12 cellular contexts compared by ENCODE assay signal in the genomic region with DNA sequence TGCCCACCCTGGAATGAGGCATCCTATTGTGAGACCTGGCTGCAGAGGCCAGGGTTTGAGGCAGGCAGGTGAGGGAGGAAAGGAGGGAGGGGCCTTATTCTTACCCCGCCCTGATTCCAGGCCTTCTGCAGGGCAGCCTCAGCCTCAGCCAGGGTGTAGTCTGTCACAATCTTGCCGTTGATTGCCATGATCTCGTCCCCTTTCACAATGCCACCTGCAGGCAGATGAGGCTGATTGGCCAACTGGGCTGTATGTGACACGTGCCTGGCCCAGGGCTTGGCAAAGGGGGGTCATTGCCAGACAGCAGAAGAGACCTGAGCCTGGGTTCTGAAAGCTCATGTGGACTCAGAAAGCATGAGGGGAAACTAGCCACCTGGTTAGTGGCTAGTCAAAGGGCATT. TPM values are rescaled to one million over a fixed set of nuclear protein-coding genes. Genes with fewer than 3 reads are reported as not detected.
DNase-seq lines count a peak whose midpoint lies in the region; ATAC-seq and TF ChIP-seq lines count a peak whose summit lies in the region.
"Had no signal": no experiment of that assay in that cellular context is flagged by ENCODE, and none has a peak within 500 bp of the region (broad histone marks: within the 10 kb centered on the region; RNA-seq: fewer than 3 reads in every experiment).

No MANE protein-coding gene starts in this region.

- no peak for TF ChIP-seq CTCF in epithelial cell of esophagus (IDR thresholded peaks at IDR 0.05; ENCODE audit: insufficient read depth, low read depth, low read length, missing control alignments)

- TF ChIP-seq RAD21 in Ishikawa (IDR thresholded peaks at IDR 0.05; ENCODE audit: low read depth): no peak

- H3K4me1 Mint-ChIP-seq in effector memory CD8-positive, alpha-beta T cell (ENCODE audit: low read depth in 2 of 2): peaks cover 0 to 2% of the 10 kb centered on the region in 2 donors

- intact Hi-C loops in sciatic nerve (cut with DNase I): no loop called here

- no peak overlapping the region for H3K4me3 ChIP-seq in epithelial cell of esophagus (ENCODE audit: low read length)

- no peaks in the 10 kb centered on the region for H3K36me3 Mint-ChIP-seq in effector memory CD8-positive, alpha-beta T cell (ENCODE audit: insufficient read depth)

- H3K27ac Mint-ChIP-seq in effector memory CD8-positive, alpha-beta T cell: no peak overlapping the region

- DNase-seq in COLO668 (lab: John Stamatoyannopoulos, UW; ENCODE audit: unreplicated experiment) (peak; percentile 43), NCI-H526 (lab: John Stamatoyannopoulos, UW) (peak; percentile 57 to 86), epithelial cell of esophagus (ENCODE audit: low read depth) (peak; percentile 25), HK-2 (ENCODE audit: unreplicated experiment) (no peak), sciatic nerve (ENCODE audit: low spot score) (no peak), cortex of kidney (lab: John Stamatoyannopoulos, UW) (no peak)
- no peak for DNase-seq in effector memory CD8-positive, alpha-beta T cell
- DNase-seq: aorta, NCI-H1694, retina had no signal

- TF ChIP-seq EP300 in Ishikawa (IDR thresholded peaks at IDR 0.05; ENCODE audit: borderline replicate concordance): no peak

- peaks cover 11 to 40% of the 10 kb centered on the region in 2 donors for H3K27me3 Mint-ChIP-seq in effector memory CD8-positive, alpha-beta T cell

- no peaks in the 10 kb centered on the region for H3K9me3 Mint-ChIP-seq in effector memory CD8-positive, alpha-beta T cell

- ATAC-seq in effector memory CD8-positive, alpha-beta T cell (replicated peaks): no peak
- no peak for ATAC-seq in sciatic nerve

- H3K4me3 Mint-ChIP-seq in effector memory CD8-positive, alpha-beta T cell: no peak overlapping the region

TF ChIP-seq in Ishikawa, 13 proteins besides CTCF, POLR2A, EP300 and RAD21:
- TF ChIP-seq, protein P1, sequence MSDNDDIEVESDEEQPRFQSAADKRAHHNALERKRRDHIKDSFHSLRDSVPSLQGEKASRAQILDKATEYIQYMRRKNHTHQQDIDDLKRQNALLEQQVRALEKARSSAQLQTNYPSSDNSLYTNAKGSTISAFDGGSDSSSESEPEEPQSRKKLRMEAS (IDR thresholded peaks at IDR 0.05): no peak
- TF ChIP-seq FOXM1 (IDR thresholded peaks at IDR 0.05; ENCODE audit: borderline replicate concordance, low read depth): no peak
- 0 out of 2 replicates have a peak, but pooled peaks have one; percentile 10 for TF ChIP-seq CEBPB (IDR thresholded peaks at IDR 0.05)
- TF ChIP-seq, protein P2, sequence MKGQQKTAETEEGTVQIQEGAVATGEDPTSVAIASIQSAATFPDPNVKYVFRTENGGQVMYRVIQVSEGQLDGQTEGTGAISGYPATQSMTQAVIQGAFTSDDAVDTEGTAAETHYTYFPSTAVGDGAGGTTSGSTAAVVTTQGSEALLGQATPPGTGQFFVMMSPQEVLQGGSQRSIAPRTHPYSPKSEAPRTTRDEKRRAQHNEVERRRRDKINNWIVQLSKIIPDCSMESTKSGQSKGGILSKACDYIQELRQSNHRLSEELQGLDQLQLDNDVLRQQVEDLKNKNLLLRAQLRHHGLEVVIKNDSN (IDR thresholded peaks at IDR 0.05): peak; percentile 54; the same call in 1 of the 2 replicates

RNA-seq across cellular contexts. Expression of a gene that starts 21.4 kb away (rescaled TPM):
- total RNA-seq in sciatic nerve: 8.2 TPM
- total RNA-seq: kidney epithelial cell had no signal

RNA-seq across cellular contexts. Expression of a gene that starts 46.2 kb away (rescaled TPM):
- not detected for total RNA-seq in sciatic nerve
- total RNA-seq: aorta had no signal

RNA-seq across cellular contexts. Expression of a gene that starts 49.0 kb away (rescaled TPM):
- not detected for total RNA-seq in sciatic nerve
- total RNA-seq: aorta, kidney epithelial cell had no signal

Comparison
In these comparisons a context has a peak if more than half of its experiments do, and no peak if none do; other contexts are left out.
1. DNase-seq: peak in COLO668 (single experiment), NCI-H526 (2 of 2) and epithelial cell of esophagus (single experiment); none in HK-2 (single experiment), effector memory CD8-positive, alpha-beta T cell (0 of 3), sciatic nerve (single experiment) and cortex of kidney (single experiment).